1 cellular context compared by ENCODE assay signal in genomic region chr2:167861574-167862193, GRCh38.
A peak's percentile ranks its signal among the peaks of the same experiment; 100 is the strongest.
TF ChIP-seq lines count a peak whose summit lies in the region.

No MANE protein-coding gene starts in this region.

TF ChIP-seq in H1, 55 proteins besides CTCF, POLR2A, EP300 and RAD21 (continued from another document):
- TF ChIP-seq CHD7 (IDR thresholded peaks at IDR 0.05; ENCODE audit: insufficient replicate concordance, low read length), result peak; percentile 85
- TF ChIP-seq SIN3A (conservative IDR thresholded peaks at IDR 0.05 in 1 of 2, IDR thresholded peaks at IDR 0.05 in 1 of 2; ENCODE audit: low read depth in 1 of 2, low read length in 2 of 2), result no peak
- TF ChIP-seq SP1 (IDR thresholded peaks at IDR 0.05; ENCODE audit: low read depth, low read length), result peak; percentile 61
- TF ChIP-seq TCF12 (IDR thresholded peaks at IDR 0.05; ENCODE audit: low read depth, low read length), result 0 out of 2 replicates have a peak, but pooled peaks have one; percentile 18
- TF ChIP-seq SRF (IDR thresholded peaks at IDR 0.05; ENCODE audit: low read depth, low read length), result no peak
